ENCODE assay signal across 8 cellular contexts in the genomic region with DNA sequence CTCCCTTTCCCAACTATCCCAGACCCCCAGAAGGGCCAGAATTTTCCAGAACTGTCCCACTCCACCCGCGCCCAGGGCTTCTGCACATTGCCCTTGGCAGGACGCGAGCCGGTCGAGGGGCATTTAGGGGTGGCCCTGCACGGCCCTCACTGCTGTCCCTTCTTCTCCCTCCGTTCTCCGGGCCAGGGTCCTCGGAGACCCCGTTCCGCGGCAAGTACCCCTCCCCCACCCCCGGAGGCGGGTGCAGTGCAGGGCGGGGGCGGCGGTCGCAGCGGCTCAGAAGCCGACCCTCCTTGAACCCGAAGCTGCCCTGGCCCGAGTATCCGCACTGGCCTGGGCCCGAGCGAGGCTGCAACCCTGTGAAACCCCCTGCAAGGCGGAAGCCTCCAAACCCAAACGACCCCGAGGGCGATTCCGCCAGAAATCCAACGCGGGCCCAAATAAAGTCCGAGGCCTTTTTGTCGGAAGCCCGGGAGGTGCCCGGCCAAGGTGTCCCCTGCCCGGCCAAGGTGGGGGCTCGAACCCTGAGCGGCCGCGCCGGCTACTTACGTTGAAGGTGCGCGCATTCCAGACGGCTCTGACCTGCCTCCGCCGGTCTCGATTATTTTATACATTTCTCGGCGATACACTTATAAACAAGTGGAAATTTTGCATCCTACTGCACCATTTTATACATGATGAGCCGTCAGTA. TPM values are rescaled to one million over a fixed set of nuclear protein-coding genes. Genes with fewer than 3 reads are reported as not detected.
DNase-seq lines count a peak whose midpoint lies in the region; ATAC-seq and TF ChIP-seq lines count a peak whose summit lies in the region.

No MANE protein-coding gene starts in this region.

- H3K27ac ChIP-seq in urinary bladder (ENCODE audit: low read depth) (no peak overlapping the region), brain microvascular endothelial cell (no peak overlapping the region)

- in situ Hi-C loops in brain microvascular endothelial cell (cut with HindIII; ENCODE audit: low pct_ligation_motif_present, low sequenced_read_pairs), result no loop called here

- H3K27ac Mint-ChIP-seq in MCF 10A (ENCODE audit: low read depth, unreplicated experiment) (no peak overlapping the region), mesothelial cell of epicardium (no peak overlapping the region)

- H3K4me1 ChIP-seq in urinary bladder (ENCODE audit: insufficient read depth), result peaks cover 1% of the 10 kb centered on the region

- DNase-seq in left cardiac atrium (no peak), cardiac septum (ENCODE audit: low spot score) (no peak), MCF 10A (ENCODE audit: unreplicated experiment) (peak; percentile 27), mesothelial cell of epicardium (ENCODE audit: low spot score in 2 of 2, unreplicated experiment in 2 of 2) (peak in 1 of 2 experiments; percentile 39), SKM-1 (lab: John Stamatoyannopoulos, UW; ENCODE audit: unreplicated experiment) (no peak), brain microvascular endothelial cell (no peak)

- intact Hi-C loops in left cardiac atrium (cut with DNase I), result loop anchor here (5.0 to 10.0 kb wide), 3 partner anchors 190 to 600 kb away; no protein-coding TSS in a partner anchor
- intact Hi-C loops in cardiac septum (cut with DNase I), result loop anchor here (2.0 to 10.0 kb wide), 2 partner anchors 601 to 627 kb away; partner anchors contain the start of gene UCHL1
- intact Hi-C loops in MCF 10A (cut with micrococcal nuclease), result loop anchor here (1.0 to 10.0 kb wide), 3 partner anchors 189 to 633 kb away; no protein-coding TSS in a partner anchor

- H3K4me3 Mint-ChIP-seq in MCF 10A (ENCODE audit: unreplicated experiment) (peak overlapping the region; percentile 65), mesothelial cell of epicardium (peak overlapping the region; percentile 53)

- peak; percentile 19 to 23 for ATAC-seq in left cardiac atrium
- ATAC-seq in HG03135 (IDR thresholded peaks at IDR 0.05; ENCODE audit: unreplicated experiment), result no peak

- POLR2A ChIA-PET in MCF 10A (lab: Yijun Ruan, JAX), result no interaction called here

- no TSS peak for BruUV-seq in MCF 10A (replicated peaks; lab: Mats Ljungman, UMichigan)

- H3K4me1 Mint-ChIP-seq in MCF 10A (ENCODE audit: insufficient read depth, unreplicated experiment) (peaks cover 15% of the 10 kb centered on the region), mesothelial cell of epicardium (peaks cover 17% of the 10 kb centered on the region)

- H3K36me3 Mint-ChIP-seq in MCF 10A (ENCODE audit: insufficient read depth, unreplicated experiment), result peaks cover 6% of the 10 kb centered on the region
- no peaks in the 10 kb centered on the region for H3K36me3 Mint-ChIP-seq in mesothelial cell of epicardium

- TF ChIP-seq CTCF in MCF 10A (IDR thresholded peaks at IDR 0.05; ENCODE audit: unreplicated experiment), result no peak
- TF ChIP-seq CTCF in mesothelial cell of epicardium (IDR thresholded peaks at IDR 0.05; ENCODE audit: unreplicated experiment), result no peak
- TF ChIP-seq CTCF in brain microvascular endothelial cell (IDR thresholded peaks at IDR 0.05; ENCODE audit: low read depth, low read length, missing control alignments), result no peak

- 2% methylated on average over 53 of the region's 53 CpGs for WGBS in urinary bladder

- H3K36me3 ChIP-seq in urinary bladder (ENCODE audit: insufficient read depth) (no peaks in the 10 kb centered on the region), brain microvascular endothelial cell (replicated peaks) (no peaks in the 10 kb centered on the region)

- CTCF ChIA-PET in MCF 10A (lab: Yijun Ruan, JAX), result interaction anchor here (8.7 kb wide), 1 partner anchor 189 kb away, joined by 193 read pairs; no protein-coding TSS in a partner anchor

- H3K27me3 Mint-ChIP-seq in MCF 10A (ENCODE audit: insufficient read depth, unreplicated experiment) (no peaks in the 10 kb centered on the region), mesothelial cell of epicardium (ENCODE audit: low read depth) (peaks cover 92% of the 10 kb centered on the region)

- peak overlapping the region; percentile 40 for H3K4me3 ChIP-seq in urinary bladder (ENCODE audit: low read depth, low read length)
- H3K4me3 ChIP-seq in brain microvascular endothelial cell (ENCODE audit: low read depth, low read length), result no peak overlapping the region

- H3K27me3 ChIP-seq in brain microvascular endothelial cell (replicated peaks), result peaks cover 76% of the 10 kb centered on the region

- no peaks in the 10 kb centered on the region for H3K9me3 Mint-ChIP-seq in MCF 10A (ENCODE audit: unreplicated experiment)
- H3K9me3 Mint-ChIP-seq in mesothelial cell of epicardium, result no peaks in the 10 kb centered on the region

RNA-seq across cellular contexts. Expression of gene TMEM33, which starts 53.2 kb away (rescaled TPM):
- total RNA-seq in left cardiac atrium, result 10 to 100 TPM; 27.2 to 34.7 TPM
- total RNA-seq in cardiac septum, result 27.2 TPM
- 101 and 117 TPM in 2 replicates for total RNA-seq in MCF 10A (2022)
- 48.2 to 49.5 TPM (median 49.0 TPM) in 3 replicates for total RNA-seq in mesothelial cell of epicardium
- 54.5 TPM for total RNA-seq in urinary bladder
- polyA plus RNA-seq in urinary bladder, result 12.4 TPM
